Comparison of ENCODE assay signal across 16 cellular contexts in the genomic region with DNA sequence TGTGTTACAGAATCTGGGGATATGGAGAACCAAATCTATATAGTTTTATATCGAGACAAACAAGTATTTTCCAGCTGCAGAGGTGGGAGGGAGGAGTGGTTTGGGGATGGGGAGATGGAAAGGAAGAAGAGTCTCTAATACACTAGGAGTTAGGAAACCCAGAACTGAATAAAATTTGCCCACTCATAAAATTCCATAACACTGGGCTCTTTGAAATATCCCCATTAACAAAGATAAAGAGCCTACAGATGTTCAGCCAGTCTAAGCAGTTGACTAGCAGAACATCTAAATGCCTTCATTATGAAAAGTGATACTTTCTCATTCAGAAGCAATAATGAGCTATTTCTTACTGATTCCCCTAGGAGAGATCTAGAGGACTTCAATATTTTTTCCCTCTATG.
"Had no signal": no experiment of that assay in that cellular context is flagged by ENCODE, and none has a peak within 500 bp of the region (broad histone marks: within the 10 kb centered on the region; RNA-seq: fewer than 3 reads in every experiment).

No MANE protein-coding gene starts in this region.

- ATAC-seq: effector memory CD8-positive, alpha-beta T cell; foreskin keratinocyte; gastrocnemius medialis; heart right ventricle; left cardiac atrium; left lung; left ventricle myocardium superior; lower lobe of right lung had no signal

- DNase-seq: colonic mucosa; cortex of kidney; effector CD8-positive, alpha-beta T cell; effector memory CD8-positive, alpha-beta T cell; endodermal cell; foreskin keratinocyte; gastrocnemius medialis; glutamatergic neuron; heart right ventricle; hippocampal formation; left cardiac atrium; left lung; left ventricle myocardium superior; lower lobe of right lung; mesendoderm; midbrain had no signal
